8 cellular contexts compared by ENCODE assay signal in the genomic region with DNA sequence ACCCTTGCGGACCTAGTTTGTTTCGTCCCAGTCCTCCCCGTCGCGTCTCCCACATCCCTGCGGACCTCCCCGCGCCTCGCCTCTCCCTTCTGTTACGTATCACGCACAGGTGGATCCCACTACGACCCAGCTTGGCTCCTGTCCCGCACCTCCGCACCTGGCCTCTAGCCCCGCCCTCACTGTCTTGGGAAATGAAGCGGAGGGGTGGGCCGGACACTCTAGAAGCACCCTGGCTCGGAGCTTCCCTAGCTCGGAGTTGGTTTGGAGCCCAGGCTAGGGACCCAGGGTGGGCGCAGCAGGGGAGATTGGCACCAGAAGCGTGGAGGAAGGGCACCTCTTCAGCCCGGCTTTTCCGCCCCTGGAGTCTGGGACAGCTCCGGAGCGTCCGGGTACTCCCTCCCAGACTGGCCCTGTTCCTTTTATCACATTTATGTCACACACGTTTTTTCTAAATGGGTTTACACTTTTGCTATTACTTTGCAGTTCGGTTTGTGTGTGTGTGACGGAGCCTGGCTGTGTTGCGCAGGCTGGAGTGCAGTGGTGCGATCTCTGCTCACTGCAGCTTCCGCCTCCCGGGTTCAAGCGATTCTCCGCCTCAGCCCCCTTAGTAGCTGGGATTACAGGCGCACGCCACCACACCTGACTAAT. TPM values are rescaled to one million over a fixed set of nuclear protein-coding genes. Genes with fewer than 3 reads are reported as not detected.
DNase-seq lines count a peak whose midpoint lies in the region; ATAC-seq and TF ChIP-seq lines count a peak whose summit lies in the region.

No MANE protein-coding gene starts in this region.

- peak overlapping the region; percentile 48 to 91 (median 72) for H3K4me3 ChIP-seq in dorsolateral prefrontal cortex
- H3K4me3 ChIP-seq in lung: peak overlapping the region; percentile 48

- peak; percentile 60 for DNase-seq in DMS 273 (lab: John Stamatoyannopoulos, UW; ENCODE audit: unreplicated experiment)
- no peak for DNase-seq in DMS 273 treated with DMSO at 0.1 percent for 48 hours (lab: John Stamatoyannopoulos, UW)
- DNase-seq in NCI-H146 (lab: John Stamatoyannopoulos, UW): peak; percentile 83
- DNase-seq in activated CD4-positive, CD25-positive, alpha-beta regulatory T cell treated with anti-CD3 and anti-CD28 coated beads, Interleukin-2, amount 50 U/mL, for 72 hours: peak; percentile 63
- peak in 8 of 10 donors; percentile 61 to 84 (median 67) for DNase-seq in dorsolateral prefrontal cortex
- peak; percentile 83 for DNase-seq in lung (ENCODE audit: low spot score)
- peak; percentile 39 for DNase-seq in stimulated activated CD8-positive, alpha-beta memory T cell treated with anti-CD3 and anti-CD28 coated beads, Interleukin-4, amount 100 ng/mL, for 24 hours (ENCODE audit: low read depth)

- H3K9me3 ChIP-seq in lung (ENCODE audit: control insufficient read depth in 2 of 2, insufficient read depth in 1 of 2, low read length in 1 of 2): no peaks in the 10 kb centered on the region

- H3K27ac ChIP-seq in dorsolateral prefrontal cortex: peak overlapping the region; percentile 42 to 96 (median 87)
- H3K27ac ChIP-seq in lung (ENCODE audit: low read depth in 1 of 2, low read length in 1 of 2): peak overlapping the region; percentile 79 to 90

- WGBS in lung, 2 donors: 1% methylated on average over 37 of the region's 37 CpGs

- H3K27me3 ChIP-seq in dorsolateral prefrontal cortex (no peaks in the 10 kb centered on the region), lung (ENCODE audit: control insufficient read depth, insufficient read depth) (no peaks in the 10 kb centered on the region)

- ATAC-seq in lung (ENCODE audit: insufficient read depth, low FRiP score): peak; percentile 9
- no peak for ATAC-seq in HG03469 (IDR thresholded peaks at IDR 0.05; ENCODE audit: unreplicated experiment)

- TF ChIP-seq CTCF in dorsolateral prefrontal cortex (IDR thresholded peaks at IDR 0.05 in 54 of 56, conservative IDR thresholded peaks at IDR 0.05 in 2 of 56; ENCODE audit: low read depth in 1 of 56, partially characterized antibody in 56 of 56): no peak
- no peak for TF ChIP-seq CTCF in lung (IDR thresholded peaks at IDR 0.05; ENCODE audit: control extremely low read depth, extremely low read depth)

- H3K36me3 ChIP-seq in lung (ENCODE audit: control insufficient read depth in 2 of 2, insufficient read depth in 2 of 2, low read length in 2 of 2): peaks cover 0 to 24% of the 10 kb centered on the region in 2 donors

- intact Hi-C loops in dorsolateral prefrontal cortex (cut with DNase I): loop anchor here in 1 of 2 donors (10.0 kb wide), 1 partner anchor 142 kb away; no protein-coding TSS in a partner anchor

- H3K4me1 ChIP-seq in lung (ENCODE audit: control insufficient read depth in 2 of 2, insufficient read depth in 2 of 2, low read length in 2 of 2): peaks cover 0 to 8% of the 10 kb centered on the region in 2 donors

RNA-seq across cellular contexts. Expression of a gene that starts 1.4 kb away (rescaled TPM):
- 1 to 10 TPM in 12 of 120 experiments, under 1 TPM in 39, not detected in 69; 0.32 to 1.7 (median 0.77) TPM for total RNA-seq in dorsolateral prefrontal cortex
- total RNA-seq in lung: 1 to 10 TPM in 1 of 2 donors, under 1 TPM in 1; 0.65 to 2.1 TPM
- 1 to 10 TPM; 1.1 to 1.6 TPM for polyA plus RNA-seq in lung

RNA-seq across cellular contexts. Expression of a gene that starts 5.2 kb away (rescaled TPM):
- total RNA-seq in dorsolateral prefrontal cortex (100 to 1,000 TPM in 95 of 120 experiments, 10 to 100 TPM in 25; 75.2 to 164 (median 115) TPM), lung (10 to 100 TPM; 35.0 to 79.0 TPM)
- 10 to 100 TPM; 16.7 to 32.6 TPM for polyA plus RNA-seq in lung

RNA-seq across cellular contexts. Expression of a gene that starts 12.4 kb away (rescaled TPM):
- total RNA-seq in dorsolateral prefrontal cortex: 10 to 100 TPM; 26.9 to 73.4 (median 42.9) TPM
- 10 to 100 TPM; 27.2 to 59.7 TPM for total RNA-seq in lung
- 10 to 100 TPM; 44.0 to 60.4 TPM for polyA plus RNA-seq in lung

RNA-seq across cellular contexts. Expression of a gene that starts 18.9 kb away (rescaled TPM):
- 100 to 1,000 TPM; 283 to 670 (median 496) TPM for total RNA-seq in dorsolateral prefrontal cortex
- total RNA-seq in lung: 100 to 1,000 TPM in 1 of 2 donors, 10 to 100 TPM in 1; 39.0 to 297 TPM
- 100 to 1,000 TPM; 203 to 410 TPM for polyA plus RNA-seq in lung

RNA-seq across cellular contexts. Expression of a gene that starts 57.7 kb away (rescaled TPM):
- total RNA-seq in dorsolateral prefrontal cortex (10 to 100 TPM; 27.5 to 97.0 (median 62.6) TPM), lung (10 to 100 TPM; 29.2 to 35.7 TPM)
- 10 to 100 TPM in 1 of 2 donors, 1 to 10 TPM in 1; 9.0 to 17.3 TPM for polyA plus RNA-seq in lung
